In the genomic region with DNA sequence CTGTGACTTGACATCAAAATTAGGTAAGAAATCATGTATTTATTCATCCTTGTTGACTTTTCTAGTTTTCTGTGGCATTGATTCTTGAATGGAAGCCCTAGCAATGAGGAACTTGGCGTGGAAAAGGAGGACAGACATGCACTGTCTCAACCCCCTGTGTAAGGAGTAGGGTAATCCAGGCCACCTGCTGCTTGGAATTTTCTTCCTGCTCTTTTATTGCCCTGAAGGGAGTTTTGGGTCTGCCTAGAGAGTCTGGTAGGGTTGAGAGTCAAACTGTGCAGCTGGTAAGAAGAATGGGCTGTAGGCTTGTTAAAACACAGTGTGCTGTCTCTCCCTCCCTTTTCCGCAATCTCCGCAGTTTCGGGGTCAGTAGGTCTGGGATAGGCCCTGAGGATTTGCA, we compare ENCODE assay signal across 28 cellular contexts.
A peak's percentile ranks its signal among the peaks of the same experiment; 100 is the strongest.
DNase-seq lines count a peak whose midpoint lies in the region; ATAC-seq and TF ChIP-seq lines count a peak whose summit lies in the region.
"Had no signal": no experiment of that assay in that cellular context is flagged by ENCODE, and none has a peak within 500 bp of the region (broad histone marks: within the 10 kb centered on the region; RNA-seq: fewer than 3 reads in every experiment).

No MANE protein-coding gene starts in this region.

- H3K27ac ChIP-seq in C4-2B: peak overlapping the region; percentile 37; the same call in 1 of the 2 replicates
- H3K27ac ChIP-seq: 22Rv1; A549; BLaER1; BLaER1 treated with 17β-estradiol and CSF1 and Interleukin-3, amounts not matched to agents 10 nM and 100 nM had no signal

- peak; percentile 53 for DNase-seq in ELF-1 (ENCODE audit: low read depth, low spot score)
- no peak for DNase-seq in HK-2 (ENCODE audit: unreplicated experiment)
- DNase-seq: 8988T; ACHN; AML-193; BE2C; C1 segment of cervical spinal cord; Caco-2; Calu3; CD4-positive, alpha-beta memory T cell; CD4-positive, alpha-beta T cell; CD4-positive, CD25-positive, alpha-beta regulatory T cell; CD8-positive, alpha-beta memory T cell; CD8-positive, alpha-beta T cell; COR-L47; DMS 273 treated with DMSO at 0.1 percent for 48 hours; DMS153; DMS53; DMS79; DMS79 treated with DMSO at 0.1 percent for 48 hours; DND-41; EL had no signal

- no peak for TF ChIP-seq CTCF in C4-2B (conservative IDR thresholded peaks at IDR 0.05)

- no peak for ATAC-seq in HG02763 (IDR thresholded peaks at IDR 0.05; ENCODE audit: unreplicated experiment)
- ATAC-seq: A549; CD8-positive, alpha-beta T cell had no signal
